ENCODE assay signal across 16 cellular contexts in the genomic region with DNA sequence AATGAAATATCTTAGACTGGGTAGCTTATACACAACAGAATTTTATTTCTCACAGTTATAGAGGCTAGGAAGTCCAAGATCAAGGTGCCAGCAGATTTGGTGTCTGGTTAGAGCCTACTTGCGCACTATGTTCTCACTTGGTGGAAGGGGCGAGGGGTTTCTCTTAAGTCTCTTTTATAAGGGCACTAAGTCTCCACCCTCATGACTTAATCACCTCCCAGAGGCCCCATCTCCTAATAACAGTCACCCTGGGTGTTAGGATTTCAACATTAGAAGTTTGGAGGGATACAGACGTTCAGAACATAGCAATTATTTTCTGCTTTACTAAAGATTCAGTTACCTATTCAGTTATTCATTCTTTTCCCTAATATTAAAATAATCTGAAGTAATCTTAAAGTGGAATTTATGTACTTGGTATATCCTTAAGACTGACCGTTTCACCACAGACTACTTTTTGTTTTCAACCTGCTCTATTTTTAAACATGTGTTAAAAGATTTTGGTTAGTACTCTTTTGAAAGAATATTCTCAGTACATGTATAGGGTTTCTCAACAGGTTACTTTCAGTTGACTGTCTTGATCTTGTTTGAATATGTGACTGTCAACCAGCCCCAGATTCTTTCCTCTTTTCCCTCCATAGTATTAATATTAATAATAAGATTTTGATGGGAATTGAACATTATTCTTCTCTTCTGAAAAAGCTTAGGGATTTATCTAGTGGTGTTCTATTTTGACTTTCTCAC.
DNase-seq lines count a peak whose midpoint lies in the region; ATAC-seq and TF ChIP-seq lines count a peak whose summit lies in the region.
"Had no signal": no experiment of that assay in that cellular context is flagged by ENCODE, and none has a peak within 500 bp of the region (broad histone marks: within the 10 kb centered on the region; RNA-seq: fewer than 3 reads in every experiment).

No MANE protein-coding gene starts in this region.

- no peak overlapping the region for H2AFZ ChIP-seq in KMS-11 (ENCODE audit: low read depth)

- H3K9ac ChIP-seq in KMS-11: peak overlapping the region; percentile 38; the same call in 1 of the 2 replicates
- H3K9ac ChIP-seq: BLaER1 had no signal

- peaks cover 23% of the 10 kb centered on the region; the same call in 1 of the 2 replicates for H3K79me2 ChIP-seq in KMS-11 (ENCODE audit: insufficient read depth, low read depth)

- peak overlapping the region; percentile 84 for H3K27ac ChIP-seq in KMS-11
- H3K27ac ChIP-seq: BLaER1, cardiac muscle cell, HL-60 had no signal

- ATAC-seq in GM18517 (IDR thresholded peaks at IDR 0.05; ENCODE audit: unreplicated experiment): peak; percentile 74
- peak; percentile 78 for ATAC-seq in GM21367 (IDR thresholded peaks at IDR 0.05; ENCODE audit: unreplicated experiment)
- ATAC-seq in HG02885 (IDR thresholded peaks at IDR 0.05; ENCODE audit: poor library complexity, unreplicated experiment): peak; percentile 71
- no peak for ATAC-seq in HG02970 (IDR thresholded peaks at IDR 0.05; ENCODE audit: low FRiP score, unreplicated experiment)
- ATAC-seq: activated CD8-positive, alpha-beta T cell treated with anti-CD3 and anti-CD28 coated beads for 36 hours; natural killer cell; sciatic nerve had no signal

- peaks cover 91% of the 10 kb centered on the region for H3K4me1 ChIP-seq in KMS-11 (ENCODE audit: low read depth, poor library complexity, severe bottlenecking)
- H3K4me1 ChIP-seq: BLaER1 had no signal

- H3K4me2 ChIP-seq in KMS-11: peak overlapping the region; percentile 89
- H3K4me2 ChIP-seq: BLaER1 had no signal

- no peak overlapping the region for H3K4me3 ChIP-seq in KMS-11 (IDR thresholded peaks at IDR 0.05; ENCODE audit: insufficient read depth, low read depth, low read length)
- H3K4me3 ChIP-seq: BLaER1, cardiac muscle cell had no signal

- H3K36me3 ChIP-seq in KMS-11 (ENCODE audit: insufficient read depth): peaks cover 8% of the 10 kb centered on the region; the same call in 1 of the 2 replicates
- H3K36me3 ChIP-seq: cardiac muscle cell had no signal

- DNase-seq in OCI-M1 (lab: John Stamatoyannopoulos, UW) (no peak), NCI-H748 (lab: John Stamatoyannopoulos, UW; ENCODE audit: unreplicated experiment) (no peak), globus pallidus (ENCODE audit: low spot score) (no peak)
- DNase-seq: activated CD8-positive, alpha-beta T cell treated with anti-CD3 and anti-CD28 coated beads for 36 hours; activated naive CD4-positive, alpha-beta T cell treated with Interleukin-2 at 50 U/mL for 16 hours; natural killer cell; T1000 had no signal

- no peaks in the 10 kb centered on the region for H4K20me1 ChIP-seq in KMS-11 (ENCODE audit: insufficient read depth)
- H4K20me1 ChIP-seq: BLaER1 had no signal

- TF ChIP-seq CTCF in KMS-11 (conservative IDR thresholded peaks at IDR 0.05; ENCODE audit: low read depth, low read length): no peak

- no peaks in the 10 kb centered on the region for H3K27me3 ChIP-seq in KMS-11 (ENCODE audit: insufficient read depth, low read depth)
- H3K27me3 ChIP-seq: BLaER1, cardiac muscle cell had no signal
